ENCODE assay signal across 19 cellular contexts in the genomic region with DNA sequence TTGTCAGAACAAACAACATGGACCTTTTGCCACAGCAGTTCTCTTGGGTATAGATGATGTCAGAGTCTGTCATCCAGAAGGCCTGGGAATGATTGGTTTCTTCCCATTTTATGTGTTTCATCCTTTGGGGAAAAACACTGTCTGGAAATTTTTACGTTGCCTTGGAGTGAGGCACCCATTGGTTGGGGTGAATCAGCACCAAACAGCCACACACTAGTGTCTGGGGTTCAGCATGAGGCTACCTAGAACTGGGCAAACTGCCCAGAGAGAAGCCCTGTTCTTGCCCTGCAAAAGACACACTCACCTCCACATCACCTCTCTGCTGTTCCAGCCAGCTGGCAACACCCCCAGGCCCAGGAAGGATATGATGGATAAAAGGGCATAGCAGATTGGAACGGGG.
A peak's percentile ranks its signal among the peaks of the same experiment; 100 is the strongest.
DNase-seq lines count a peak whose midpoint lies in the region; ATAC-seq and TF ChIP-seq lines count a peak whose summit lies in the region.
"Had no signal": no experiment of that assay in that cellular context is flagged by ENCODE, and none has a peak within 500 bp of the region (broad histone marks: within the 10 kb centered on the region; RNA-seq: fewer than 3 reads in every experiment).

No MANE protein-coding gene starts in this region.

- H3K27ac ChIP-seq in breast epithelium (no peak overlapping the region), SJSA1 (no peak overlapping the region), body of pancreas (no peak overlapping the region)
- H3K27ac ChIP-seq: colonic mucosa, esophagus muscularis mucosa, left lung, parathyroid adenoma had no signal

- peaks cover 19% of the 10 kb centered on the region for H3K27me3 Mint-ChIP-seq in MCF 10A (ENCODE audit: insufficient read depth, unreplicated experiment)

- POLR2A ChIA-PET in MCF 10A (lab: Yijun Ruan, JAX), result interaction anchor here (1.4 kb wide), 1 partner anchor 63 kb away, joined by 3 read pairs; no protein-coding TSS in a partner anchor

- TF ChIP-seq POLR2A in breast epithelium (IDR thresholded peaks at IDR 0.05) (no peak), body of pancreas (IDR thresholded peaks at IDR 0.05) (no peak)

- no peaks in the 10 kb centered on the region for H3K27me3 ChIP-seq in breast epithelium
- H3K27me3 ChIP-seq in SJSA1 (replicated peaks), result no peaks in the 10 kb centered on the region
- no peaks in the 10 kb centered on the region for H3K27me3 ChIP-seq in body of pancreas
- H3K27me3 ChIP-seq: colonic mucosa, left lung had no signal

- no peak overlapping the region for H3K4me3 Mint-ChIP-seq in MCF 10A (ENCODE audit: unreplicated experiment)
- H3K4me3 Mint-ChIP-seq: activated CD4-positive, alpha-beta memory T cell treated with anti-CD3 and anti-CD28 coated beads, Interleukin-2, amount 10 ng/mL, durations not matched to agents 7 days and 5 days; stimulated activated naive B cell treated with anti-CD40 and anti-IgM and Interleukin-4, amounts not matched to agents 10 μg/mL and 1 μg/mL and 100 μg/mL, for 72 hours had no signal

- intact Hi-C loops in MCF 10A (cut with micrococcal nuclease) (no loop called here), breast epithelium (cut with DNase I; ENCODE audit: low total_unique reads) (no loop called here), body of pancreas (cut with DNase I) (no loop called here)

- no peaks in the 10 kb centered on the region for H3K9me3 ChIP-seq in breast epithelium
- no peaks in the 10 kb centered on the region for H3K9me3 ChIP-seq in SJSA1 (replicated peaks)
- H3K9me3 ChIP-seq in body of pancreas, result no peaks in the 10 kb centered on the region
- H3K9me3 ChIP-seq: colonic mucosa, esophagus muscularis mucosa, left lung had no signal

- H3K4me1 ChIP-seq in breast epithelium (no peaks in the 10 kb centered on the region), SJSA1 (replicated peaks) (peaks cover 4% of the 10 kb centered on the region), body of pancreas (no peaks in the 10 kb centered on the region)
- H3K4me1 ChIP-seq: colonic mucosa, left lung, parathyroid adenoma had no signal

- H3K4me3 ChIP-seq in breast epithelium (no peak overlapping the region), SJSA1 (no peak overlapping the region), fibroblast of pulmonary artery (replicated peaks; ENCODE audit: low read depth, low read length) (no peak overlapping the region), body of pancreas (no peak overlapping the region)
- H3K4me3 ChIP-seq: colonic mucosa, esophagus muscularis mucosa, left lung, smooth muscle cell had no signal

- no peak for TF ChIP-seq CTCF in MCF 10A (IDR thresholded peaks at IDR 0.05; ENCODE audit: unreplicated experiment)
- no peak for TF ChIP-seq CTCF in breast epithelium (IDR thresholded peaks at IDR 0.05)
- no peak for TF ChIP-seq CTCF in fibroblast of pulmonary artery (IDR thresholded peaks at IDR 0.05; ENCODE audit: low read length, missing control alignments)
- no peak for TF ChIP-seq CTCF in body of pancreas (IDR thresholded peaks at IDR 0.05)

- no TSS peak for BruUV-seq in MCF 10A (replicated peaks; lab: Mats Ljungman, UMichigan)

- peaks cover 12% of the 10 kb centered on the region for H3K4me1 Mint-ChIP-seq in MCF 10A (ENCODE audit: insufficient read depth, unreplicated experiment)
- H3K4me1 Mint-ChIP-seq: activated CD4-positive, alpha-beta memory T cell treated with anti-CD3 and anti-CD28 coated beads, Interleukin-2, amount 10 ng/mL, durations not matched to agents 7 days and 5 days had no signal

- ATAC-seq in body of pancreas, result no peak
- ATAC-seq: left lung; stimulated activated naive B cell treated with anti-CD40 and anti-IgM and Interleukin-4, amounts not matched to agents 10 μg/mL and 1 μg/mL and 100 μg/mL, for 72 hours had no signal

- CTCF ChIA-PET in MCF 10A (lab: Yijun Ruan, JAX), result no interaction called here

- WGBS in body of pancreas, 2 donors, result 49 to 67% methylated on average over 1 to 2 of the region's 2 CpGs

- peak; percentile 93 for DNase-seq in MCF 10A (ENCODE audit: unreplicated experiment)
- no peak for DNase-seq in breast epithelium (ENCODE audit: low spot score in 2 of 2)
- DNase-seq in SJSA1 (ENCODE audit: low read depth in 1 of 2, low spot score in 2 of 2), result peak; percentile 26 to 49
- peak; percentile 25 for DNase-seq in fibroblast of pulmonary artery (ENCODE audit: low read depth)
- DNase-seq in stromal cell of bone marrow (ENCODE audit: low read depth), result peak; percentile 43
- DNase-seq in NCI-H2196 (lab: John Stamatoyannopoulos, UW; ENCODE audit: unreplicated experiment), result no peak
- DNase-seq in body of pancreas, result no peak
- no peak for DNase-seq in NCI-H2029 treated with DMSO at 0.1 percent for 48 hours (lab: John Stamatoyannopoulos, UW)
- DNase-seq: activated CD4-positive, alpha-beta memory T cell treated with anti-CD3 and anti-CD28 coated beads, Interleukin-2, amount 10 ng/mL, durations not matched to agents 7 days and 5 days; colonic mucosa; GF-D8; hippocampal formation; left lung; NCI-H1436 treated with DMSO at 0.1 percent for 48 hours; NCI-H510A; stimulated activated naive B cell treated with anti-CD40 and anti-IgM and Interleukin-4, amounts not matched to agents 10 μg/mL and 1 μg/mL and 100 μg/mL, for 72 hours had no signal

- no peaks in the 10 kb centered on the region for H3K36me3 Mint-ChIP-seq in MCF 10A (ENCODE audit: insufficient read depth, unreplicated experiment)
- H3K36me3 Mint-ChIP-seq: stimulated activated naive B cell treated with anti-CD40 and anti-IgM and Interleukin-4, amounts not matched to agents 10 μg/mL and 1 μg/mL and 100 μg/mL, for 72 hours had no signal

- H3K36me3 ChIP-seq in breast epithelium (no peaks in the 10 kb centered on the region), SJSA1 (no peaks in the 10 kb centered on the region), body of pancreas (replicated peaks in 1 of 2; ENCODE audit: insufficient read depth in 1 of 2, low read depth in 2 of 2) (no peaks in the 10 kb centered on the region)
- H3K36me3 ChIP-seq: colonic mucosa, esophagus muscularis mucosa, left lung had no signal

- H3K27ac Mint-ChIP-seq in MCF 10A (ENCODE audit: low read depth, unreplicated experiment), result no peak overlapping the region
- H3K27ac Mint-ChIP-seq: activated CD4-positive, alpha-beta memory T cell treated with anti-CD3 and anti-CD28 coated beads, Interleukin-2, amount 10 ng/mL, durations not matched to agents 7 days and 5 days; stimulated activated naive B cell treated with anti-CD40 and anti-IgM and Interleukin-4, amounts not matched to agents 10 μg/mL and 1 μg/mL and 100 μg/mL, for 72 hours had no signal

- no peaks in the 10 kb centered on the region for H3K9me3 Mint-ChIP-seq in MCF 10A (ENCODE audit: unreplicated experiment)
- H3K9me3 Mint-ChIP-seq: activated CD4-positive, alpha-beta memory T cell treated with anti-CD3 and anti-CD28 coated beads, Interleukin-2, amount 10 ng/mL, durations not matched to agents 7 days and 5 days; stimulated activated naive B cell treated with anti-CD40 and anti-IgM and Interleukin-4, amounts not matched to agents 10 μg/mL and 1 μg/mL and 100 μg/mL, for 72 hours had no signal

Comparison
In these comparisons a context has a peak if more than half of its experiments do, and no peak if none do; other contexts are left out.
1. DNase-seq: peak in MCF 10A (single experiment), SJSA1 (2 of 2), fibroblast of pulmonary artery (single experiment) and stromal cell of bone marrow (single experiment); none in breast epithelium (0 of 2), NCI-H2196 (single experiment), body of pancreas (0 of 4) and NCI-H2029 treated with DMSO at 0.1 percent for 48 hours (single experiment).